10 cellular contexts compared by ENCODE assay signal in the genomic region with DNA sequence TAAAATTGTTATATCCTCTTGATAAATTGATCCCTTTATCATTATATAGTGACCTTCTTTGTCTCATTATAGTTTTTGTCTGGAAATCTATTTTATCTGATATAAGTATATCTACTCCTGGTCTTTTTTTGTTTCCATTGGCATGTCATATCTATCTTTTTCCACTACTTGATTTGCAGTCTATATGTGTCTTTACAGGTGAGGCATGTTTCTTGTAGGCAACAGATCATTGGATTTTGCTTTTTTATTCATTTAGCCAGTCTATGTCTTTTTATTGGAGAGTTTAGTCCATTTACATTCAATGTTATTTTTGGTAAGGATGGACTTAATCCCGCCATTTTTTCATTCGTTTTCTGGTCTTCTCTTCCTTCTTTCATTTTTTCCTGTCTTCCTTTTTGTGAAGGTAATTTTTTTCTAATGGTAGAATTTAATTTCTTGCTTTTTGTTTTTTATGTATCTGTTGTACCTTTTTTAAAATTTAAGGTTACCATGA. TPM values are rescaled to one million over a fixed set of nuclear protein-coding genes. Genes with fewer than 3 reads are reported as not detected.
"Had no signal": no experiment of that assay in that cellular context is flagged by ENCODE, and none has a peak within 500 bp of the region (broad histone marks: within the 10 kb centered on the region; RNA-seq: fewer than 3 reads in every experiment).

No MANE protein-coding gene starts in this region.

- ATAC-seq: HCT116 had no signal

- DNase-seq: GM23248, GOT3, H7, IMR-90, KBM-7 had no signal

- FAIRE-seq: HTR-8/SVneo had no signal

- H3K4me3 ChIP-seq: GM23248, HAP-1 had no signal

- H3K27ac ChIP-seq: GM23248 had no signal

- H3K9ac ChIP-seq: GM23248 had no signal

- H2AFZ ChIP-seq: GM23248 had no signal

- H3K4me1 ChIP-seq: HAP-1 had no signal

- H3K36me3 ChIP-seq: HAP-1 had no signal

RNA-seq across cellular contexts. Expression of gene ZNF823, which starts 13.5 kb away (rescaled TPM):
- total RNA-seq: H7 had no signal

RNA-seq across cellular contexts. Expression of gene ZNF441, which starts 14.5 kb away (rescaled TPM):
- total RNA-seq: H7 had no signal

RNA-seq across cellular contexts. Expression of gene ZNF491, which starts 46.0 kb away (rescaled TPM):
- total RNA-seq: H4, HT-29 had no signal
